Comparison of ENCODE assay signal across 34 cellular contexts in genomic region chr11:119290894-119291497, GRCh38. TPM values are rescaled to one million over a fixed set of nuclear protein-coding genes. Genes with fewer than 3 reads are reported as not detected.
"Had no signal": no experiment of that assay in that cellular context is flagged by ENCODE, and none has a peak within 500 bp of the region (broad histone marks: within the 10 kb centered on the region; RNA-seq: fewer than 3 reads in every experiment).

No MANE protein-coding gene starts in this region.

- H3K27ac ChIP-seq: esophagus squamous epithelium, heart right ventricle, left lung, neural progenitor cell, parathyroid adenoma, testis, tibial artery had no signal

- DNase-seq: cortex of kidney; effector memory CD8-positive, alpha-beta T cell; erythroblast; esophagus squamous epithelium; foreskin melanocyte; glutamatergic neuron; heart right ventricle; hippocampal formation; left cardiac atrium; left lung; mesenchymal stem cell; mucosa of descending colon; naive B cell; stimulated activated CD4-positive, alpha-beta T cell treated with anti-CD3 and anti-CD28 coated beads, Interleukin-12 subunit alpha, Interleukin-12 subunit beta, amount 100 ng/mL, for 4 hours; stimulated activated CD4-positive, alpha-beta T cell treated with anti-CD3 and anti-CD28 coated beads, Interleukin-1b, Interleukin-23, amount 100 ng/mL, for 48 hours; stimulated activated CD4-positive, alpha-beta T cell treated with anti-CD3 and anti-CD28 coated beads, Interleukin-4, amount 100 ng/mL, for 1 hour; stimulated activated naive CD8-positive, alpha-beta T cell treated with anti-CD3 and anti-CD28 coated beads, Interleukin-15, Interleukin-2, amounts not matched to agents 100 U/mL and 50 U/mL, for 24 hours; substantia nigra; testis; tibial artery had no signal

- ATAC-seq: effector memory CD8-positive, alpha-beta T cell; heart right ventricle; left cardiac atrium; left lung; mucosa of descending colon; sciatic nerve; stimulated activated effector memory CD8-positive, alpha-beta T cell treated with anti-CD3 and anti-CD28 coated beads, Interleukin-12 subunit alpha, Interleukin-12 subunit beta, amount 100 ng/mL, for 72 hours; stimulated activated naive CD8-positive, alpha-beta T cell treated with anti-CD3 and anti-CD28 coated beads, Interleukin-15, Interleukin-2, amounts not matched to agents 100 U/mL and 50 U/mL, for 24 hours had no signal

- H3K79me2 ChIP-seq: parathyroid adenoma had no signal

- H3K27me3 ChIP-seq: esophagus squamous epithelium, heart right ventricle, left lung, neural progenitor cell, testis, tibial artery had no signal

- H3K36me3 ChIP-seq: neural progenitor cell had no signal

- H2AFZ ChIP-seq: neural progenitor cell, parathyroid adenoma had no signal

- H3K9ac ChIP-seq: neural progenitor cell, parathyroid adenoma had no signal

- H3K9me3 ChIP-seq: testis had no signal

- H3K4me1 ChIP-seq: esophagus squamous epithelium, heart right ventricle, left lung, neural progenitor cell, testis, tibial artery had no signal

- H3K4me3 ChIP-seq: esophagus squamous epithelium, heart right ventricle, left lung, mucosa of descending colon, neural progenitor cell, smooth muscle cell, testis, tibial artery had no signal

- FAIRE-seq: endometrium, islet of Langerhans had no signal

- H3K4me2 ChIP-seq: neural progenitor cell, smooth muscle cell had no signal

RNA-seq across cellular contexts. Expression of gene MFRP, which starts 55.5 kb away (rescaled TPM):
- total RNA-seq: dermis microvascular lymphatic vessel endothelial cell, esophagus squamous epithelium, heart right ventricle, kidney epithelial cell, left cardiac atrium, left lung, lower leg skin, mesothelial cell of epicardium, mucosa of descending colon, osteoblast, progenitor cell of endocrine pancreas, sciatic nerve, smooth muscle cell, testis, urinary bladder had no signal
- polyA plus RNA-seq: smooth muscle cell had no signal
